11 cellular contexts compared by ENCODE assay signal in the genomic region with DNA sequence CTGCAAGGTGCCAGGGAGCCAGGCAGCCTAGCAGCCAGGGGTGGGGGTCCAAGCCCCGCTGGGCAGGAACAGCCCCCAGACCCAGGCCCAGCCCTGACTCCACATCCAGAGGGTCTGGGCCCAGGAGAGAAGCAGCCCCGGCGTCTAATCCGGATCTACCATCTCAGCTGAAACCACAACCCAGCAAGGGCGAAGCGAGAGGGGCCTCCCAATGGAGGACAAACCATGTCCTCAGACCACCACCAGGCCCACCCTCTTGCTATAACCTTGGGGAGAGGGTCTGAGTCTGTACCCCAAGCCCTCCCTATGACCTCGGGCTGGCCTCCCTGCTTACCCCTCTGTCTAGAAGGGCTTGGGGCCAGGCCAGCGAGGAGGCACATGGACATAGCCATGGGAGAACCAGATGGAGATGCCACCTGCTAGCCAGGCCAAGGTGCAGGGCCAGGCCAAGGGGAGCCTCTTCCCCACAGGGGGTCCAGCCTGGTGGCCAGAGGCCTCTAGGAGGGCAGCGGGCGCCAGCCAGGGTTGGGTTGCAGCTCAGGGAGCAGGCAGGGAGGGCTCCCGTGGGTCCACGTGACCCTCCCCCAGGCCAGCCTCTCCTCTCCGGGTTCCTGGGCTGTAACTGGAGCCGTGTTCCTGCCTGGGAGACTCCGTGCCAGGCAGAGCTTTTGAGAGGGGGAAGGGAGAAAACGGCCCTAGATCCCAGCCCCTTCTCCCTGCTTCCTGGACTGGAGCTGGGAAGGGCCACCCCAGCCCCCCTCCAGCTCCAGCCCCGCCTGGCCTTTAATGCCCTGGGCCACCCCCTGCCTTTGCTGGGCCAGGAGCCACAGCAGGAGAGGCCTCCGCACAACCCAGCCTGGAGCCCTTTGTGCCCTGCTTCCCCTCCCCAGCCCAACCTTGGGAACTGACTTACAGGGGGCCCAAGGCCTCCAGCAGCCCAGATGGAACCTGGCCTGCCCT. TPM values are rescaled to one million over a fixed set of nuclear protein-coding genes. Genes with fewer than 3 reads are reported as not detected.
DNase-seq lines count a peak whose midpoint lies in the region; ATAC-seq and TF ChIP-seq lines count a peak whose summit lies in the region.
"Had no signal": no experiment of that assay in that cellular context is flagged by ENCODE, and none has a peak within 500 bp of the region (broad histone marks: within the 10 kb centered on the region; RNA-seq: fewer than 3 reads in every experiment).

No MANE protein-coding gene starts in this region.

- 87% methylated on average over 18 of the region's 18 CpGs for WGBS in right cardiac atrium

- no peaks in the 10 kb centered on the region for H3K9me3 ChIP-seq in Peyer's patch
- no peaks in the 10 kb centered on the region for H3K9me3 ChIP-seq in right cardiac atrium (ENCODE audit: control insufficient read depth, low read length)
- H3K9me3 ChIP-seq: thoracic aorta had no signal

- H3K27ac ChIP-seq in Peyer's patch, result peak overlapping the region in 3 of 4 donors; percentile 62 to 86 (median 77)
- no peak overlapping the region for H3K27ac ChIP-seq in right cardiac atrium (ENCODE audit: low read length)
- H3K27ac ChIP-seq: thoracic aorta had no signal

- no peak; the same call in 1 of the 2 replicates for TF ChIP-seq EP300 in Ishikawa (IDR thresholded peaks at IDR 0.05; ENCODE audit: borderline replicate concordance)

- no peak for TF ChIP-seq CTCF in Peyer's patch (IDR thresholded peaks at IDR 0.05)

- intact Hi-C loops in right cardiac atrium (cut with DNase I), result loop anchor here (5.0 kb wide), 4 partner anchors 178 to 463 kb away; no protein-coding TSS in a partner anchor

- DNase-seq in Peyer's patch (peak; percentile 10 to 46 (median 43)), right cardiac atrium (peak; percentile 22 to 60 (median 51)), skeletal muscle cell (ENCODE audit: low read depth) (no peak), erythroblast (lab: John Stamatoyannopoulos, UW) (no peak)
- no peak for DNase-seq in stimulated activated CD4-positive, alpha-beta T cell treated with anti-CD3 and anti-CD28 coated beads, Interleukin-4, amount 100 ng/mL, for 1 hour
- DNase-seq: foreskin melanocyte, T-helper 17 cell had no signal

- ATAC-seq in right cardiac atrium (no peak), GM19351 (IDR thresholded peaks at IDR 0.05; ENCODE audit: unreplicated experiment) (no peak), HG03342 (IDR thresholded peaks at IDR 0.05; ENCODE audit: unreplicated experiment) (no peak)
- ATAC-seq: T-helper 17 cell had no signal

- H3K4me1 ChIP-seq in Peyer's patch (peaks cover 0 to 39% (median 18%) of the 10 kb centered on the region in 4 donors), right cardiac atrium (ENCODE audit: control insufficient read depth, insufficient read depth, low read length) (no peaks in the 10 kb centered on the region)

- no peak; the same call in 1 of the 2 replicates for TF ChIP-seq RAD21 in Ishikawa (IDR thresholded peaks at IDR 0.05; ENCODE audit: low read depth)

- no peak for TF ChIP-seq POLR2A in Peyer's patch (IDR thresholded peaks at IDR 0.05)
- no peak for TF ChIP-seq POLR2A in erythroblast (IDR thresholded peaks at IDR 0.05; ENCODE audit: low read length)

- H3K27me3 ChIP-seq in Peyer's patch (peaks cover 0 to 4% of the 10 kb centered on the region in 2 donors), right cardiac atrium (ENCODE audit: control insufficient read depth, insufficient read depth) (no peaks in the 10 kb centered on the region)

- no peaks in the 10 kb centered on the region for H3K36me3 ChIP-seq in Peyer's patch
- H3K36me3 ChIP-seq: thoracic aorta had no signal

- H3K4me3 ChIP-seq in Peyer's patch (no peak overlapping the region), right cardiac atrium (ENCODE audit: low read length) (no peak overlapping the region), skeletal muscle cell (ENCODE audit: low read depth, low read length) (peak overlapping the region; percentile 51)

TF ChIP-seq in Ishikawa, 13 proteins besides CTCF, POLR2A, EP300 and RAD21:
- TF ChIP-seq, protein P1, sequence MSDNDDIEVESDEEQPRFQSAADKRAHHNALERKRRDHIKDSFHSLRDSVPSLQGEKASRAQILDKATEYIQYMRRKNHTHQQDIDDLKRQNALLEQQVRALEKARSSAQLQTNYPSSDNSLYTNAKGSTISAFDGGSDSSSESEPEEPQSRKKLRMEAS (IDR thresholded peaks at IDR 0.05), result 0 out of 2 replicates have a peak, but pooled peaks have one; percentile 39
- no peak for TF ChIP-seq TEAD4 (IDR thresholded peaks at IDR 0.05)
- TF ChIP-seq, protein P2, sequence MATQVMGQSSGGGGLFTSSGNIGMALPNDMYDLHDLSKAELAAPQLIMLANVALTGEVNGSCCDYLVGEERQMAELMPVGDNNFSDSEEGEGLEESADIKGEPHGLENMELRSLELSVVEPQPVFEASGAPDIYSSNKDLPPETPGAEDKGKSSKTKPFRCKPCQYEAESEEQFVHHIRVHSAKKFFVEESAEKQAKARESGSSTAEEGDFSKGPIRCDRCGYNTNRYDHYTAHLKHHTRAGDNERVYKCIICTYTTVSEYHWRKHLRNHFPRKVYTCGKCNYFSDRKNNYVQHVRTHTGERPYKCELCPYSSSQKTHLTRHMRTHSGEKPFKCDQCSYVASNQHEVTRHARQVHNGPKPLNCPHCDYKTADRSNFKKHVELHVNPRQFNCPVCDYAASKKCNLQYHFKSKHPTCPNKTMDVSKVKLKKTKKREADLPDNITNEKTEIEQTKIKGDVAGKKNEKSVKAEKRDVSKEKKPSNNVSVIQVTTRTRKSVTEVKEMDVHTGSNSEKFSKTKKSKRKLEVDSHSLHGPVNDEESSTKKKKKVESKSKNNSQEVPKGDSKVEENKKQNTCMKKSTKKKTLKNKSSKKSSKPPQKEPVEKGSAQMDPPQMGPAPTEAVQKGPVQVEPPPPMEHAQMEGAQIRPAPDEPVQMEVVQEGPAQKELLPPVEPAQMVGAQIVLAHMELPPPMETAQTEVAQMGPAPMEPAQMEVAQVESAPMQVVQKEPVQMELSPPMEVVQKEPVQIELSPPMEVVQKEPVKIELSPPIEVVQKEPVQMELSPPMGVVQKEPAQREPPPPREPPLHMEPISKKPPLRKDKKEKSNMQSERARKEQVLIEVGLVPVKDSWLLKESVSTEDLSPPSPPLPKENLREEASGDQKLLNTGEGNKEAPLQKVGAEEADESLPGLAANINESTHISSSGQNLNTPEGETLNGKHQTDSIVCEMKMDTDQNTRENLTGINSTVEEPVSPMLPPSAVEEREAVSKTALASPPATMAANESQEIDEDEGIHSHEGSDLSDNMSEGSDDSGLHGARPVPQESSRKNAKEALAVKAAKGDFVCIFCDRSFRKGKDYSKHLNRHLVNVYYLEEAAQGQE (IDR thresholded peaks at IDR 0.05; ENCODE audit: low read depth), result no peak
- TF ChIP-seq NFIC (IDR thresholded peaks at IDR 0.05), result peak; percentile 23; the same call in 1 of the 2 replicates
- TF ChIP-seq, protein P3, sequence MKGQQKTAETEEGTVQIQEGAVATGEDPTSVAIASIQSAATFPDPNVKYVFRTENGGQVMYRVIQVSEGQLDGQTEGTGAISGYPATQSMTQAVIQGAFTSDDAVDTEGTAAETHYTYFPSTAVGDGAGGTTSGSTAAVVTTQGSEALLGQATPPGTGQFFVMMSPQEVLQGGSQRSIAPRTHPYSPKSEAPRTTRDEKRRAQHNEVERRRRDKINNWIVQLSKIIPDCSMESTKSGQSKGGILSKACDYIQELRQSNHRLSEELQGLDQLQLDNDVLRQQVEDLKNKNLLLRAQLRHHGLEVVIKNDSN (IDR thresholded peaks at IDR 0.05), result peak; percentile 93
- 0 out of 2 replicates have a peak, but pooled peaks have one; percentile 18 for TF ChIP-seq TAF1 (IDR thresholded peaks at IDR 0.05; ENCODE audit: low read depth)
TF ChIP-seq in Ishikawa: peak in this region for 4.

RNA-seq across cellular contexts. Expression of a gene that starts 2.5 kb away (rescaled TPM):
- 1 to 10 TPM in 3 of 4 donors, under 1 TPM in 1; 0.83 to 3.5 (median 2.6) TPM for total RNA-seq in Peyer's patch
- 1 to 10 TPM in 2 of 4 donors, under 1 TPM in 2; 0.60 to 1.8 (median 1.2) TPM for total RNA-seq in right cardiac atrium
- 0.63 TPM for polyA plus RNA-seq in right cardiac atrium

Comparison
In these comparisons a context has a peak if more than half of its experiments do, and no peak if none do; other contexts are left out.
1. DNase-seq: peak in Peyer's patch (3 of 3) and right cardiac atrium (3 of 3); none in skeletal muscle cell (single experiment), erythroblast (0 of 2) and stimulated activated CD4-positive, alpha-beta T cell treated with anti-CD3 and anti-CD28 coated beads, Interleukin-4, amount 100 ng/mL, for 1 hour (single experiment).